ENCODE assay signal across 8 cellular contexts in the genomic region with DNA sequence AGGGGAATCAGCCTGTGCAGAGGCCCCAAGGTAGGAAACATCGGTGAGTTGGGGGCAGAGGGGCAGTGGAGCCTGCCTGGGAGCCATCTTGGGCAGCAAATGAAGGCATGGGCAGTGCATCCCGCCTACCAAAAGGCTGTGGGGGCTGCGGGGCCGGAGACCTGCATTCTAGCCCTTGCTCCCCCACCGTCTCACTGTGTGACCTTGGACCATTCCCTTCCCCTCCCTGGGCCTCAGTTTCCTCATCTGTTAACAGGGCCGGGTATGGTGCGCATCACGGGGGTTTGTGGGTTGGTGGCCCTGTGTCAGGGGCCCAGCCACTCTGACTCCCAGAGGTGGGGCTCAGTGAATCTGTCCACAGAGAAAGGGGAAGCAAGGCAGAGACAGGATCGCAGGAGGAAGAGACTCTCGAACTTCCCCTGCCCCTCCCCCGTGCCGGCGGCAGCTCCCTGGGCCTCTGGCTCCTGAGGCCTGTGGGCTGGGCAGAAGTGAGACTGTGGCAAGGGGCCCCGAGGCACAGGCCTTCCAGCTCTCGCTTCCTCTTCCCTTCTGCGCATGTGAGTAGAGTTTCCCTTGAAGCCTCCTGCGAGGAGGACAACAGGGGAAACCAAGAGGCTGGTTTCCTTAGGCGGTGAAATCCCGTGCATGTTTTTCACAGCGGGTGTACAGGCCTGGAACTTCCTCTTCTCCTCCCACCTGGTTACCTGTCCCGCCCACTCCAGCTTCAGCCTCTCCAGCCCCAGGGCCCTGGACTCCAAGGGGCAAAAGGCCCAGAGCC. TPM values are rescaled to one million over a fixed set of nuclear protein-coding genes. Genes with fewer than 3 reads are reported as not detected.
DNase-seq lines count a peak whose midpoint lies in the region; ATAC-seq and TF ChIP-seq lines count a peak whose summit lies in the region.

No MANE protein-coding gene starts in this region.

- H3K36me3 Mint-ChIP-seq in T-helper 2 cell treated with Interferon-gamma antibody and Interleukin-4, amounts not matched to agents 5 μg/mL and 100 μg/mL, for 36 hours (ENCODE audit: low read depth) = peaks cover 3% of the 10 kb centered on the region

- H3K27ac Mint-ChIP-seq in T-helper 2 cell treated with Interferon-gamma antibody and Interleukin-4, amounts not matched to agents 5 μg/mL and 100 μg/mL, for 36 hours = peak overlapping the region; percentile 87

- peak; percentile 86 for DNase-seq in T-helper 2 cell treated with Interferon-gamma antibody and Interleukin-4, amounts not matched to agents 5 μg/mL and 100 μg/mL, for 36 hours (ENCODE audit: low spot score)
- DNase-seq in amygdala (lab: John Stamatoyannopoulos, UW) = peak in 29 of 56 donors; percentile 24 to 71 (median 42)
- DNase-seq in medulla oblongata (ENCODE audit: extremely low spot score) = peak; percentile 87
- DNase-seq in stimulated activated CD8-positive, alpha-beta memory T cell treated with anti-CD3 and anti-CD28 coated beads, Interleukin-4, amount 100 ng/mL, for 48 hours = peak; percentile 86
- no peak for DNase-seq in G401 (ENCODE audit: low spot score)
- DNase-seq in HK-2 (ENCODE audit: unreplicated experiment) = no peak

- peak; percentile 81 for ATAC-seq in HG03196 (IDR thresholded peaks at IDR 0.05; ENCODE audit: unreplicated experiment)

- no peaks in the 10 kb centered on the region for H3K27me3 Mint-ChIP-seq in T-helper 2 cell treated with Interferon-gamma antibody and Interleukin-4, amounts not matched to agents 5 μg/mL and 100 μg/mL, for 36 hours (ENCODE audit: low read depth)

- H3K9me3 Mint-ChIP-seq in T-helper 2 cell treated with Interferon-gamma antibody and Interleukin-4, amounts not matched to agents 5 μg/mL and 100 μg/mL, for 36 hours = no peaks in the 10 kb centered on the region

- peaks cover 32% of the 10 kb centered on the region for H3K4me1 Mint-ChIP-seq in T-helper 2 cell treated with Interferon-gamma antibody and Interleukin-4, amounts not matched to agents 5 μg/mL and 100 μg/mL, for 36 hours (ENCODE audit: low read depth)

- in situ Hi-C loops in G401 (cut with HindIII; ENCODE audit: low sequenced_read_pairs) = no loop called here

- peak; percentile 53 for TF ChIP-seq POLR2A in GM19193 (IDR thresholded peaks at IDR 0.05; ENCODE audit: extremely low read depth, insufficient read depth, insufficient read length)

- peak overlapping the region; percentile 54 for H3K4me3 Mint-ChIP-seq in T-helper 2 cell treated with Interferon-gamma antibody and Interleukin-4, amounts not matched to agents 5 μg/mL and 100 μg/mL, for 36 hours

RNA-seq across cellular contexts. Expression of gene IDH2, which starts 42.9 kb away (rescaled TPM):
- total RNA-seq in G401 (2014; rRNA removed; shearing (Covaris generic)) = 46.2 and 52.9 TPM in 2 replicates

RNA-seq across cellular contexts. Expression of gene ZNF710, which starts 58.3 kb away (rescaled TPM):
- 7.6 and 9.0 TPM in 2 replicates for total RNA-seq in G401 (2014; rRNA removed; shearing (Covaris generic))

Comparison
In these comparisons a context has a peak if more than half of its experiments do, and no peak if none do; other contexts are left out.
1. DNase-seq: peak in T-helper 2 cell treated with Interferon-gamma antibody and Interleukin-4, amounts not matched to agents 5 μg/mL and 100 μg/mL, for 36 hours (single experiment), amygdala (29 of 56), medulla oblongata (single experiment) and stimulated activated CD8-positive, alpha-beta memory T cell treated with anti-CD3 and anti-CD28 coated beads, Interleukin-4, amount 100 ng/mL, for 48 hours (single experiment); none in G401 (single experiment) and HK-2 (single experiment).